ENCODE assay signal across 8 cellular contexts in the genomic region with DNA sequence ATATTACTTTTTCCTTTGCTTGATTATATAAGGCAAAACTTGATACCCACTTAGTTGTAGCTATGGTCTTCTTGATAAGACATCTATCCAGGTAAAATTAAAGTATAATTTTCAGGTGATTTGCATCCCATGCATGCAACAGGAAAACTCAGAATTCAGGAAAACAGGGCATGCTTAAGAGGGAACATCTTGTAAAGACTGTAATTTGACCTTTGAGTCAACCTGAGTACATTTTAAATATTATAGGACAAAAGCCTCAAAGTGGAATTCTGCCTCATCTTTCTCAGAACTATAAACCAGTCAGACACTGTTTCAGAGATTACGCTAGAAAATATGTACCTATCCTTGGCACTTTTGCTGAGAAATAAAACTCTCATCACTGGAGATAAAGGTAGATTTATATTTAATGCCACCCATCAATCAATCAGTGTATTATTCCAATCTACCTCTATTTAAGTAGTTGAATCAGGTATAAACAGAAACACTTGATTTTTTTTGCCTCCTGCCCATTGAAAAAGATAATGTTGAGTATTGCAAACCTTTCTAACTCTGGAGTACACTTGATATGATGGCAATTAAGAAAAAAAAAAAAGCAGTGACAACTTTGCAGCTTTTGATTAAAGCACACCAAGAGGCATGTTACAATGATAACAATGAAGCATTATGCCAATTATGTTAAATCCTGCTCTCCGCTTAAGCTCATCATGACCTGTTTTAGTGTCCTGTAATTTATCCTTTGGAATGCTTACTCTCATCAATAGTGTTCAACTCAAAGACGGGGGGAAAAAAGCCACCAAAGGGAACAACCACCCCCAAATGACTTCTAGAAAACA. TPM values are rescaled to one million over a fixed set of nuclear protein-coding genes. Genes with fewer than 3 reads are reported as not detected.
A peak's percentile ranks its signal among the peaks of the same experiment; 100 is the strongest.
DNase-seq lines count a peak whose midpoint lies in the region; ATAC-seq and TF ChIP-seq lines count a peak whose summit lies in the region.

No MANE protein-coding gene starts in this region.

- no peak for DNase-seq in CD4-positive, alpha-beta memory T cell
- DNase-seq in MG63: no peak
- DNase-seq in dermis blood vessel endothelial cell: peak; percentile 19
- peak; percentile 58 for DNase-seq in neural progenitor cell (ENCODE audit: low spot score)
- DNase-seq in GDM1 (lab: John Stamatoyannopoulos, UW): no peak
- no peak for DNase-seq in activated gamma-delta T cell (lab: John Stamatoyannopoulos, UW)
- DNase-seq in RPMI8226: no peak

- POLR2A ChIA-PET in CD4-positive, alpha-beta memory T cell (lab: Charles Lee; ENCODE audit: partially characterized antibody): interaction anchor here (1.3 to 6.3 kb wide), 12 partner anchors 47 to 597 kb away, joined by 3 to 153 read pairs (median 52); partner anchors contain the start of genes ABRACL, CCDC28A, HECA and TXLNB

- H3K27ac Mint-ChIP-seq in CD4-positive, alpha-beta memory T cell: peak overlapping the region; percentile 75 to 99 (median 88)
- H3K27ac Mint-ChIP-seq in neural progenitor cell: peak overlapping the region; percentile 65

- H3K4me3 Mint-ChIP-seq in CD4-positive, alpha-beta memory T cell: peak overlapping the region; percentile 64 to 100 (median 96)
- peak overlapping the region; percentile 100 for H3K4me3 Mint-ChIP-seq in neural progenitor cell

- CTCF ChIA-PET in CD4-positive, alpha-beta memory T cell (lab: Charles Lee; ENCODE audit: partially characterized antibody): interaction anchor here (0.8 to 3.7 kb wide), 12 partner anchors 14 to 556 kb away, joined by 3 to 33 read pairs (median 6); partner anchors contain the start of gene TXLNB

- peaks cover 0 to 9% (median 0%) of the 10 kb centered on the region in 8 donors for H3K9me3 Mint-ChIP-seq in CD4-positive, alpha-beta memory T cell
- no peaks in the 10 kb centered on the region for H3K9me3 Mint-ChIP-seq in neural progenitor cell

- H4K20me1 ChIP-seq in neural progenitor cell (ENCODE audit: low read depth): peaks cover 46% of the 10 kb centered on the region

- peak overlapping the region; percentile 40 for H3K27ac ChIP-seq in CD4-positive, alpha-beta memory T cell (ENCODE audit: low read depth, low read length)
- H3K27ac ChIP-seq in neural progenitor cell: peak overlapping the region; percentile 99

- H3K4me1 Mint-ChIP-seq in CD4-positive, alpha-beta memory T cell: peaks cover 35 to 77% (median 43%) of the 10 kb centered on the region in 4 donors
- peaks cover 58% of the 10 kb centered on the region for H3K4me1 Mint-ChIP-seq in neural progenitor cell

- H3K36me3 ChIP-seq in CD4-positive, alpha-beta memory T cell (ENCODE audit: insufficient read depth, low read length): no peaks in the 10 kb centered on the region
- H3K36me3 ChIP-seq in MG63 (peaks cover 35% of the 10 kb centered on the region), neural progenitor cell (peaks cover 17% of the 10 kb centered on the region)

- peak overlapping the region in 1 of 2 donors; percentile 35 for H3K4me3 ChIP-seq in CD4-positive, alpha-beta memory T cell (ENCODE audit: low read length in 2 of 2)
- H3K4me3 ChIP-seq in MG63: peak overlapping the region; percentile 99
- peak overlapping the region; percentile 96 for H3K4me3 ChIP-seq in neural progenitor cell

- TF ChIP-seq CTCF in neural progenitor cell (IDR thresholded peaks at IDR 0.05): no peak

- H3K79me2 ChIP-seq in neural progenitor cell (ENCODE audit: low read depth): peaks cover 57% of the 10 kb centered on the region

- H3K9ac ChIP-seq in neural progenitor cell: peak overlapping the region; percentile 23

- H3K27me3 Mint-ChIP-seq in CD4-positive, alpha-beta memory T cell: no peaks in the 10 kb centered on the region
- H3K27me3 Mint-ChIP-seq in neural progenitor cell (ENCODE audit: insufficient read depth, low read depth): peaks cover 2% of the 10 kb centered on the region

- no peak overlapping the region for H2AFZ ChIP-seq in neural progenitor cell (replicated peaks)

- H3K9me3 ChIP-seq in CD4-positive, alpha-beta memory T cell (ENCODE audit: control insufficient read depth in 1 of 2, low read length in 2 of 2): no peaks in the 10 kb centered on the region
- H3K9me3 ChIP-seq in MG63 (no peaks in the 10 kb centered on the region), neural progenitor cell (ENCODE audit: low read depth) (no peaks in the 10 kb centered on the region)

- peaks cover 32 to 39% of the 10 kb centered on the region in 2 donors for H3K36me3 Mint-ChIP-seq in CD4-positive, alpha-beta memory T cell
- H3K36me3 Mint-ChIP-seq in neural progenitor cell: peaks cover 28% of the 10 kb centered on the region

- H3K4me1 ChIP-seq in CD4-positive, alpha-beta memory T cell (ENCODE audit: insufficient read depth, low read length): peaks cover 47% of the 10 kb centered on the region
- H3K4me1 ChIP-seq in neural progenitor cell: peaks cover 53% of the 10 kb centered on the region

- intact Hi-C loops in CD4-positive, alpha-beta memory T cell (cut with micrococcal nuclease): loop anchor here (10.0 kb wide), 2 partner anchors 393 to 733 kb away; no protein-coding TSS in a partner anchor

- peak overlapping the region; percentile 95 for H3K4me2 ChIP-seq in neural progenitor cell

- no peaks in the 10 kb centered on the region for H3K27me3 ChIP-seq in CD4-positive, alpha-beta memory T cell (ENCODE audit: insufficient read depth, low read length)
- no peaks in the 10 kb centered on the region for H3K27me3 ChIP-seq in MG63
- no peaks in the 10 kb centered on the region for H3K27me3 ChIP-seq in neural progenitor cell

- peaks cover 94% of the 10 kb centered on the region for H3F3A ChIP-seq in neural progenitor cell (ENCODE audit: low read depth)

- no peak for ATAC-seq in HG02870 (IDR thresholded peaks at IDR 0.05; ENCODE audit: unreplicated experiment)

RNA-seq across cellular contexts. Expression of gene CITED2, which starts 2.8 kb away (rescaled TPM):
- total RNA-seq in CD4-positive, alpha-beta memory T cell: 100 to 1,000 TPM; 114 to 118 TPM
- polyA plus RNA-seq in CD4-positive, alpha-beta memory T cell: 10 to 100 TPM; 37.1 to 50.8 TPM
- total RNA-seq in MG63 (2014; rRNA removed; shearing (Covaris generic); ENCODE audit: low replicate concordance): 112 and 114 TPM in 2 replicates
- 28.8 and 50.0 TPM in 2 replicates for total RNA-seq in dermis blood vessel endothelial cell
- 215 and 222 TPM in 2 replicates for total RNA-seq in neural progenitor cell (ENCODE audit: low replicate concordance)

Comparison
In these comparisons a context has a peak if more than half of its experiments do, and no peak if none do; other contexts are left out.
1. DNase-seq: peak in dermis blood vessel endothelial cell (single experiment) and neural progenitor cell (single experiment); none in CD4-positive, alpha-beta memory T cell (0 of 5), MG63 (single experiment), GDM1 (single experiment), activated gamma-delta T cell (single experiment) and RPMI8226 (single experiment).